ENCODE assay signal across 32 cellular contexts in the genomic region with DNA sequence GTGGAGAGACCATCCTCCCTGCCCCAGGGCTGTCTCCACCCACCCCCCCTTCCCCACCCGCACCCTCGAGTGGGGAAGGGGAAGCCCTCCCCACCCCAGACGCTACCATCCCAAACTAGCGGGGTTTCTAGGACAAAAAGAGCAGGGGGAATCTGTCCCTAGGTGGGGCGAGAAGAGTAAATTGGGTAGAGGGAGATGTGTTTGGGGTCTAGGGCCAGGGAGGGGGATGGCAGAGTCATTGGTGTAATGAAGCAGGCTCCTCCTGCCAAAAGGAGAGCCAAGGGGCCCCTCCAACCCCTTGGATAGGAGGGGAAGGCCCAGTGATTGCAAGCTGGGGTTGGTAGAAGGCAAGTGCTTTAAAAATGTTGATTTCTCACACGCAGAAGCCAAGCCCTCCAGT. TPM values are rescaled to one million over a fixed set of nuclear protein-coding genes. Genes with fewer than 3 reads are reported as not detected.
"Had no signal": no experiment of that assay in that cellular context is flagged by ENCODE, and none has a peak within 500 bp of the region (broad histone marks: within the 10 kb centered on the region; RNA-seq: fewer than 3 reads in every experiment).

No MANE protein-coding gene starts in this region.

- DNase-seq: activated CD4-positive, alpha-beta T cell treated with anti-CD3 and anti-CD28 coated beads for 36 hours; activated CD4-positive, CD25-positive, alpha-beta regulatory T cell; activated CD8-positive, alpha-beta memory T cell treated with anti-CD3 and anti-CD28 coated beads, Interleukin-2, amount 10 ng/mL, durations not matched to agents 7 days and 5 days; activated CD8-positive, alpha-beta T cell treated with anti-CD3 and anti-CD28 coated beads, Interleukin-2, amount 10 ng/mL, durations not matched to agents 7 days and 5 days; activated naive CD8-positive, alpha-beta T cell treated with anti-CD3 and anti-CD28 coated beads, Interleukin-2, amount 50 U/mL, for 24 hours; activated T-cell treated with anti-CD3 and anti-CD28 coated beads, Interleukin-2, amount 50 U/mL, for 48 hours; amygdala; dermis blood vessel endothelial cell; effector CD4-positive, alpha-beta T cell; esophagus squamous epithelium; islet precursor cell; left cardiac atrium; mammary epithelial cell; midbrain; naive thymus-derived CD4-positive, alpha-beta T cell; posterior cingulate gyrus; right lobe of liver; stimulated activated CD4-positive, alpha-beta T cell treated with anti-CD3 and anti-CD28 coated beads, Interleukin-4, amount 100 ng/mL, for 24 hours; stimulated activated naive CD8-positive, alpha-beta T cell treated with anti-CD3 and anti-CD28 coated beads, Interleukin-15, amount 100 ng/mL, for 72 hours; T-helper 1 cell; thyroid gland; upper lobe of right lung had no signal

- H3K27ac Mint-ChIP-seq: activated CD4-positive, alpha-beta T cell treated with anti-CD3 and anti-CD28 coated beads for 36 hours; activated CD8-positive, alpha-beta T cell treated with anti-CD3 and anti-CD28 coated beads, Interleukin-2, amount 10 ng/mL, durations not matched to agents 7 days and 5 days; activated naive CD4-positive, alpha-beta T cell treated with anti-CD3 and anti-CD28 coated beads, Interleukin-2, amount 50 U/mL, for 24 hours; activated naive CD8-positive, alpha-beta T cell treated with anti-CD3 and anti-CD28 coated beads, Interleukin-2, amount 50 U/mL, for 24 hours; activated T-helper 2 cell treated with anti-CD3 and anti-CD28 coated beads, Interferon-gamma antibody, Interleukin-2, Interleukin-4, amounts not matched to agents 10 μg/mL and 5 μg/mL and 100 μg/mL, durations not matched to agents 14 hours and 24 hours and 36 hours; naive thymus-derived CD4-positive, alpha-beta T cell; stimulated activated memory B cell treated with anti-CD40 and anti-IgM and Interleukin-4, amounts not matched to agents 10 μg/mL and 1 μg/mL and 100 μg/mL, for 72 hours; stimulated activated naive CD8-positive, alpha-beta T cell treated with anti-CD3 and anti-CD28 coated beads, Interleukin-15, amount 100 ng/mL, for 72 hours; T-helper 2 cell treated with Interferon-gamma antibody and Interleukin-4, amounts not matched to agents 5 μg/mL and 100 μg/mL, for 36 hours had no signal

- H3K27me3 ChIP-seq: breast epithelium, right lobe of liver, thyroid gland, upper lobe of right lung had no signal

- H3K36me3 Mint-ChIP-seq: activated CD8-positive, alpha-beta memory T cell treated with anti-CD3 and anti-CD28 coated beads, Interleukin-2, amount 10 ng/mL, durations not matched to agents 7 days and 5 days; activated naive CD4-positive, alpha-beta T cell treated with anti-CD3 and anti-CD28 coated beads, Interleukin-2, amount 50 U/mL, for 24 hours; naive thymus-derived CD4-positive, alpha-beta T cell; stimulated activated memory B cell treated with anti-CD40 and anti-IgM and Interleukin-4, amounts not matched to agents 10 μg/mL and 1 μg/mL and 100 μg/mL, for 72 hours had no signal

- H3K27ac ChIP-seq: breast epithelium, epithelial cell of prostate, esophagus squamous epithelium, right lobe of liver, thyroid gland, upper lobe of right lung had no signal

- H3K4me3 ChIP-seq: breast epithelium, esophagus squamous epithelium, right lobe of liver, thyroid gland, upper lobe of right lung had no signal

- ATAC-seq: activated CD4-positive, alpha-beta T cell treated with anti-CD3 and anti-CD28 coated beads for 36 hours; activated CD8-positive, alpha-beta memory T cell treated with anti-CD3 and anti-CD28 coated beads, Interleukin-2, amount 10 ng/mL, durations not matched to agents 7 days and 5 days; activated CD8-positive, alpha-beta T cell treated with anti-CD3 and anti-CD28 coated beads, Interleukin-2, amount 10 ng/mL, durations not matched to agents 7 days and 5 days; activated naive CD8-positive, alpha-beta T cell treated with anti-CD3 and anti-CD28 coated beads, Interleukin-2, amount 50 U/mL, for 24 hours; left cardiac atrium; naive thymus-derived CD4-positive, alpha-beta T cell; right lobe of liver; stimulated activated memory B cell treated with anti-CD40 and anti-IgM and Interleukin-4, amounts not matched to agents 10 μg/mL and 1 μg/mL and 100 μg/mL, for 72 hours; stimulated activated naive CD8-positive, alpha-beta T cell treated with anti-CD3 and anti-CD28 coated beads, Interleukin-15, amount 100 ng/mL, for 72 hours; upper lobe of right lung had no signal

- H3K27me3 Mint-ChIP-seq: activated CD4-positive, alpha-beta T cell treated with anti-CD3 and anti-CD28 coated beads for 36 hours; activated naive CD4-positive, alpha-beta T cell treated with anti-CD3 and anti-CD28 coated beads, Interleukin-2, amount 50 U/mL, for 24 hours; activated naive CD8-positive, alpha-beta T cell treated with anti-CD3 and anti-CD28 coated beads, Interleukin-2, amount 50 U/mL, for 24 hours; central memory CD8-positive, alpha-beta T cell; stimulated activated naive CD8-positive, alpha-beta T cell treated with anti-CD3 and anti-CD28 coated beads, Interleukin-15, amount 100 ng/mL, for 72 hours had no signal

- H3K4me1 ChIP-seq: breast epithelium had no signal

- H3K9me3 Mint-ChIP-seq: activated naive CD4-positive, alpha-beta T cell treated with anti-CD3 and anti-CD28 coated beads, Interleukin-2, amount 50 U/mL, for 24 hours; activated naive CD8-positive, alpha-beta T cell treated with anti-CD3 and anti-CD28 coated beads, Interleukin-2, amount 50 U/mL, for 24 hours; activated T-helper 2 cell treated with anti-CD3 and anti-CD28 coated beads, Interferon-gamma antibody, Interleukin-2, Interleukin-4, amounts not matched to agents 10 μg/mL and 5 μg/mL and 100 μg/mL, durations not matched to agents 14 hours and 24 hours and 36 hours; central memory CD8-positive, alpha-beta T cell; naive thymus-derived CD4-positive, alpha-beta T cell; stimulated activated memory B cell treated with anti-CD40 and anti-IgM and Interleukin-4, amounts not matched to agents 10 μg/mL and 1 μg/mL and 100 μg/mL, for 72 hours; stimulated activated naive CD8-positive, alpha-beta T cell treated with anti-CD3 and anti-CD28 coated beads, Interleukin-15, amount 100 ng/mL, for 72 hours; T-helper 2 cell treated with Interferon-gamma antibody and Interleukin-4, amounts not matched to agents 5 μg/mL and 100 μg/mL, for 36 hours had no signal

- H3K36me3 ChIP-seq: breast epithelium, right lobe of liver, upper lobe of right lung had no signal

- H3K9me3 ChIP-seq: breast epithelium, esophagus squamous epithelium, right lobe of liver, thyroid gland, upper lobe of right lung had no signal

- H3K4me3 Mint-ChIP-seq: activated CD4-positive, alpha-beta T cell treated with anti-CD3 and anti-CD28 coated beads for 36 hours; activated CD8-positive, alpha-beta memory T cell treated with anti-CD3 and anti-CD28 coated beads, Interleukin-2, amount 10 ng/mL, durations not matched to agents 7 days and 5 days; activated CD8-positive, alpha-beta T cell treated with anti-CD3 and anti-CD28 coated beads, Interleukin-2, amount 10 ng/mL, durations not matched to agents 7 days and 5 days; activated naive CD4-positive, alpha-beta T cell treated with anti-CD3 and anti-CD28 coated beads, Interleukin-2, amount 50 U/mL, for 24 hours; activated naive CD8-positive, alpha-beta T cell treated with anti-CD3 and anti-CD28 coated beads, Interleukin-2, amount 50 U/mL, for 24 hours; central memory CD8-positive, alpha-beta T cell; naive thymus-derived CD4-positive, alpha-beta T cell; stimulated activated memory B cell treated with anti-CD40 and anti-IgM and Interleukin-4, amounts not matched to agents 10 μg/mL and 1 μg/mL and 100 μg/mL, for 72 hours; stimulated activated naive CD8-positive, alpha-beta T cell treated with anti-CD3 and anti-CD28 coated beads, Interleukin-15, amount 100 ng/mL, for 72 hours; T-helper 2 cell treated with Interferon-gamma antibody and Interleukin-4, amounts not matched to agents 5 μg/mL and 100 μg/mL, for 36 hours had no signal

- H3K4me1 Mint-ChIP-seq: activated CD4-positive, alpha-beta T cell treated with anti-CD3 and anti-CD28 coated beads for 36 hours; activated CD8-positive, alpha-beta memory T cell treated with anti-CD3 and anti-CD28 coated beads, Interleukin-2, amount 10 ng/mL, durations not matched to agents 7 days and 5 days; activated naive CD8-positive, alpha-beta T cell treated with anti-CD3 and anti-CD28 coated beads, Interleukin-2, amount 50 U/mL, for 24 hours; central memory CD8-positive, alpha-beta T cell; stimulated activated naive CD8-positive, alpha-beta T cell treated with anti-CD3 and anti-CD28 coated beads, Interleukin-15, amount 100 ng/mL, for 72 hours had no signal

RNA-seq across cellular contexts. Expression of a gene that starts 10.0 kb away (rescaled TPM):
- polyA plus RNA-seq: naive thymus-derived CD4-positive, alpha-beta T cell had no signal

RNA-seq across cellular contexts. Expression of a gene that starts 11.3 kb away (rescaled TPM):
- total RNA-seq: activated CD8-positive, alpha-beta memory T cell treated with anti-CD3 and anti-CD28 coated beads, Interleukin-2, amount 10 ng/mL, durations not matched to agents 7 days and 5 days; dermis blood vessel endothelial cell; frontal cortex; left cardiac atrium; osteoblast; skeletal muscle tissue had no signal
